ENCODE assay signal across 22 cellular contexts in the genomic region with DNA sequence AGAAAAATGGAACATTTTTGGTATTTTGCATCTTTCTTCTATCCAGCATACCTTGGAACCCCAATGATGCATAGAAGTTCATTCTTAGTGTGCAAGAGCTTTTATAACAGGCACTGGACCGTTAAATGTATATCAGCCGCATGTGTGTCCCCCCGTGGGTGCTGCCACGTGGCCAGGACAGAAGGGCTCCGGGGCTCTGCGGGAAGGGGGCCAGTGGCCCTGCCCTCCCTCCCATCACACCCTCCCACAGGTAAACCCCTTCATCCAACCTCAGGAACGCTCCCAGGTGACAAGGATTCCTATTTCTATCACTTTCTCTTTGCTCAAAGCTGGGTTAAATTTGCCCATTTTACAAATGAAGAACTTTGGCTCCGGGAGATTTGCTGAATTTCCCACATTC.
"Had no signal": no experiment of that assay in that cellular context is flagged by ENCODE, and none has a peak within 500 bp of the region (broad histone marks: within the 10 kb centered on the region; RNA-seq: fewer than 3 reads in every experiment).

No MANE protein-coding gene starts in this region.

- ATAC-seq: naive thymus-derived CD4-positive, alpha-beta T cell; natural killer cell; pancreas; psoas muscle; right cardiac atrium; stimulated activated naive CD8-positive, alpha-beta T cell treated with anti-CD3 and anti-CD28 coated beads, Interleukin-15, amount 100 ng/mL, for 72 hours; stimulated activated naive CD8-positive, alpha-beta T cell treated with anti-CD3 and anti-CD28 coated beads, Interleukin-15, Interleukin-2, amounts not matched to agents 100 U/mL and 50 U/mL, for 24 hours had no signal

- DNase-seq: naive thymus-derived CD4-positive, alpha-beta T cell; natural killer cell; occipital lobe; pancreas; psoas muscle; right cardiac atrium; right lobe of liver; spleen; stimulated activated CD4-positive, alpha-beta T cell treated with anti-CD3 and anti-CD28 coated beads, Interleukin-12 subunit alpha, Interleukin-12 subunit beta, amount 100 ng/mL, for 4 hours; stimulated activated CD4-positive, alpha-beta T cell treated with anti-CD3 and anti-CD28 coated beads, Interleukin-1b, Interleukin-23, amount 100 ng/mL, for 48 hours; stimulated activated CD4-positive, alpha-beta T cell treated with anti-CD3 and anti-CD28 coated beads, Interleukin-4, amount 100 ng/mL, for 1 hour; stimulated activated CD4-positive, alpha-beta T cell treated with anti-CD3 and anti-CD28 coated beads, Interleukin-4, amount 100 ng/mL, for 4 hours; stimulated activated CD8-positive, alpha-beta memory T cell treated with anti-CD3 and anti-CD28 coated beads, Interleukin-4, amount 100 ng/mL, for 48 hours; stimulated activated naive CD4-positive, alpha-beta T cell; stimulated activated naive CD8-positive, alpha-beta T cell treated with anti-CD3 and anti-CD28 coated beads, Interleukin-15, amount 100 ng/mL, for 72 hours; stimulated activated naive CD8-positive, alpha-beta T cell treated with anti-CD3 and anti-CD28 coated beads, Interleukin-15, Interleukin-2, amounts not matched to agents 100 U/mL and 50 U/mL, for 24 hours; substantia nigra; testis; tibial artery; transverse colon; upper lobe of right lung; uterus had no signal

- FAIRE-seq: pancreas had no signal
